In the genomic region with DNA sequence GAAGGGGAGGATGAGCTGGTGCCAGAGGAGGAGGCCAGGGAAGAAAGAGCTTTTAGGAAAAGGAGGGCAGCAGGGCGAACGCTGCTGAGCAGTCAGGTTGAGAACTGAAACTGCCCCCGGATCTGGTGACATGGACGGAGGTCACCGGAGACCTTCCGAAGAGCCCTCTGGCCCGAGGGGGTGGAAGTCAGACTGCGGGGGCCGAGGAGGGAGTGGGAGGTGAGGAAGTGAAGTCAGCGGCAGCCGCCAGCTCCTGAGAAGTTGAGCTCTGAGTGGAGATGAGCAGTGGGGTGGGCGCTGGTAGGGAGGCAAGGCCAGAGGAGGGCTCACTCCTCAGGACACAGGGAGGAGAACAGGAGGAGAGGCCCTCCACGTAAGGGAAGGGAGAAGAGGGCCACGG, we compare ENCODE assay signal across 1 cellular context.
TF ChIP-seq lines count a peak whose summit lies in the region.

No MANE protein-coding gene starts in this region.

TF ChIP-seq in IMR-90, 13 proteins besides CTCF, POLR2A, EP300 and RAD21:
- no peak for TF ChIP-seq MAFK (IDR thresholded peaks at IDR 0.05; ENCODE audit: low read depth, low read length)
- no peak for TF ChIP-seq MAZ (IDR thresholded peaks at IDR 0.05; ENCODE audit: borderline replicate concordance, low read depth, low read length)
- TF ChIP-seq CHD1 (IDR thresholded peaks at IDR 0.05; ENCODE audit: low read depth, low read length), result no peak
- TF ChIP-seq, protein P1, sequence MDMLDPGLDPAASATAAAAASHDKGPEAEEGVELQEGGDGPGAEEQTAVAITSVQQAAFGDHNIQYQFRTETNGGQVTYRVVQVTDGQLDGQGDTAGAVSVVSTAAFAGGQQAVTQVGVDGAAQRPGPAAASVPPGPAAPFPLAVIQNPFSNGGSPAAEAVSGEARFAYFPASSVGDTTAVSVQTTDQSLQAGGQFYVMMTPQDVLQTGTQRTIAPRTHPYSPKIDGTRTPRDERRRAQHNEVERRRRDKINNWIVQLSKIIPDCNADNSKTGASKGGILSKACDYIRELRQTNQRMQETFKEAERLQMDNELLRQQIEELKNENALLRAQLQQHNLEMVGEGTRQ (IDR thresholded peaks at IDR 0.05; ENCODE audit: low read depth, low read length), result no peak
- TF ChIP-seq, protein P2, sequence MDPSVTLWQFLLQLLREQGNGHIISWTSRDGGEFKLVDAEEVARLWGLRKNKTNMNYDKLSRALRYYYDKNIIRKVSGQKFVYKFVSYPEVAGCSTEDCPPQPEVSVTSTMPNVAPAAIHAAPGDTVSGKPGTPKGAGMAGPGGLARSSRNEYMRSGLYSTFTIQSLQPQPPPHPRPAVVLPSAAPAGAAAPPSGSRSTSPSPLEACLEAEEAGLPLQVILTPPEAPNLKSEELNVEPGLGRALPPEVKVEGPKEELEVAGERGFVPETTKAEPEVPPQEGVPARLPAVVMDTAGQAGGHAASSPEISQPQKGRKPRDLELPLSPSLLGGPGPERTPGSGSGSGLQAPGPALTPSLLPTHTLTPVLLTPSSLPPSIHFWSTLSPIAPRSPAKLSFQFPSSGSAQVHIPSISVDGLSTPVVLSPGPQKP (IDR thresholded peaks at IDR 0.05; ENCODE audit: borderline replicate concordance, low read depth, low read length), result no peak
- TF ChIP-seq CEBPB (IDR thresholded peaks at IDR 0.05; ENCODE audit: low read depth, low read length), result no peak
- TF ChIP-seq NFE2L2 (IDR thresholded peaks at IDR 0.05; ENCODE audit: low read depth, low read length), result no peak
- no peak for TF ChIP-seq RCOR1 (IDR thresholded peaks at IDR 0.05; ENCODE audit: insufficient replicate concordance, low read length)
- TF ChIP-seq MXI1 (IDR thresholded peaks at IDR 0.05; ENCODE audit: borderline replicate concordance, low read depth, low read length), result no peak
- no peak for TF ChIP-seq SMC3 (IDR thresholded peaks at IDR 0.05; ENCODE audit: low read depth, low read length)
